12 cellular contexts compared by ENCODE assay signal in genomic region chr16:81266680-81267095, GRCh38. TPM values are rescaled to one million over a fixed set of nuclear protein-coding genes. Genes with fewer than 3 reads are reported as not detected.
DNase-seq lines count a peak whose midpoint lies in the region; TF ChIP-seq lines count a peak whose summit lies in the region.
"Had no signal": no experiment of that assay in that cellular context is flagged by ENCODE, and none has a peak within 500 bp of the region (broad histone marks: within the 10 kb centered on the region; RNA-seq: fewer than 3 reads in every experiment).

No MANE protein-coding gene starts in this region.

- intact Hi-C loops in activated T-helper 1 cell treated with anti-CD3 and anti-CD28 coated beads, Interleukin-12 subunit alpha, Interleukin-12 subunit beta, Interleukin-2, Interleukin-4 antibody, amounts not matched to agents 30 ng/mL and 10 ng/mL and 1 ng/mL, durations not matched to agents 14 hours and 24 hours and 36 hours (cut with micrococcal nuclease): loop anchor here (2.0 kb wide), 1 partner anchor 44 kb away; no protein-coding TSS in a partner anchor

- no peak overlapping the region for H3K9ac ChIP-seq in neural progenitor cell
- H3K9ac ChIP-seq: parathyroid adenoma had no signal

- H3K9me3 Mint-ChIP-seq in activated T-helper 1 cell treated with anti-CD3 and anti-CD28 coated beads, Interleukin-12 subunit alpha, Interleukin-12 subunit beta, Interleukin-2, Interleukin-4 antibody, amounts not matched to agents 30 ng/mL and 10 ng/mL and 1 ng/mL, durations not matched to agents 14 hours and 24 hours and 36 hours: no peaks in the 10 kb centered on the region
- no peaks in the 10 kb centered on the region for H3K9me3 Mint-ChIP-seq in neural progenitor cell

- H3K27me3 Mint-ChIP-seq in activated T-helper 1 cell treated with anti-CD3 and anti-CD28 coated beads, Interleukin-12 subunit alpha, Interleukin-12 subunit beta, Interleukin-2, Interleukin-4 antibody, amounts not matched to agents 30 ng/mL and 10 ng/mL and 1 ng/mL, durations not matched to agents 14 hours and 24 hours and 36 hours (ENCODE audit: insufficient read depth): peaks cover 2% of the 10 kb centered on the region
- peaks cover 2% of the 10 kb centered on the region for H3K27me3 Mint-ChIP-seq in neural progenitor cell (ENCODE audit: insufficient read depth, low read depth)

- no peak overlapping the region for H3K4me3 ChIP-seq in neural progenitor cell
- H3K4me3 ChIP-seq: A549 had no signal

- H3K4me1 ChIP-seq in neural progenitor cell: no peaks in the 10 kb centered on the region
- H3K4me1 ChIP-seq: A549, parathyroid adenoma had no signal

- no peaks in the 10 kb centered on the region for H3K36me3 ChIP-seq in neural progenitor cell

- peak; percentile 43 for DNase-seq in NCI-H1436 (lab: John Stamatoyannopoulos, UW)
- DNase-seq in NCI-H1436 treated with DMSO at 0.1 percent for 48 hours (lab: John Stamatoyannopoulos, UW): no peak
- peak; percentile 70 for DNase-seq in LoVo (ENCODE audit: low spot score)
- DNase-seq in activated T-helper 1 cell treated with anti-CD3 and anti-CD28 coated beads, Interleukin-12 subunit alpha, Interleukin-12 subunit beta, Interleukin-2, Interleukin-4 antibody, amounts not matched to agents 30 ng/mL and 10 ng/mL and 1 ng/mL, durations not matched to agents 14 hours and 24 hours and 36 hours (ENCODE audit: low spot score): peak; percentile 10
- DNase-seq in neural progenitor cell (ENCODE audit: low spot score): no peak
- no peak for DNase-seq in NCI-H524 treated with DMSO at 0.1 percent for 48 hours (lab: John Stamatoyannopoulos, UW)
- no peak for DNase-seq in HEK293T (ENCODE audit: extremely low spot score)
- no peak for DNase-seq in RKO (ENCODE audit: low spot score)
- DNase-seq: activated gamma-delta T cell, NCI-H1694 treated with DMSO at 0.1 percent for 48 hours had no signal

- CTCF ChIA-PET in HEK293T (lab: Yijun Ruan, JAX): no interaction called here

- H3F3A ChIP-seq in neural progenitor cell (ENCODE audit: low read depth): no peaks in the 10 kb centered on the region

- H3K27ac Mint-ChIP-seq in activated T-helper 1 cell treated with anti-CD3 and anti-CD28 coated beads, Interleukin-12 subunit alpha, Interleukin-12 subunit beta, Interleukin-2, Interleukin-4 antibody, amounts not matched to agents 30 ng/mL and 10 ng/mL and 1 ng/mL, durations not matched to agents 14 hours and 24 hours and 36 hours: peak overlapping the region; percentile 50
- peak overlapping the region; percentile 30 for H3K27ac Mint-ChIP-seq in neural progenitor cell

- no peak overlapping the region for H2AFZ ChIP-seq in neural progenitor cell (replicated peaks)
- H2AFZ ChIP-seq: parathyroid adenoma had no signal

- H3K79me2 ChIP-seq in neural progenitor cell (ENCODE audit: low read depth): no peaks in the 10 kb centered on the region
- H3K79me2 ChIP-seq: parathyroid adenoma had no signal

- no peaks in the 10 kb centered on the region for H4K20me1 ChIP-seq in neural progenitor cell (ENCODE audit: low read depth)

- H3K36me3 Mint-ChIP-seq in activated T-helper 1 cell treated with anti-CD3 and anti-CD28 coated beads, Interleukin-12 subunit alpha, Interleukin-12 subunit beta, Interleukin-2, Interleukin-4 antibody, amounts not matched to agents 30 ng/mL and 10 ng/mL and 1 ng/mL, durations not matched to agents 14 hours and 24 hours and 36 hours (ENCODE audit: low read depth): no peaks in the 10 kb centered on the region
- peaks cover 8% of the 10 kb centered on the region for H3K36me3 Mint-ChIP-seq in neural progenitor cell

- H3K4me1 Mint-ChIP-seq in activated T-helper 1 cell treated with anti-CD3 and anti-CD28 coated beads, Interleukin-12 subunit alpha, Interleukin-12 subunit beta, Interleukin-2, Interleukin-4 antibody, amounts not matched to agents 30 ng/mL and 10 ng/mL and 1 ng/mL, durations not matched to agents 14 hours and 24 hours and 36 hours (ENCODE audit: low read depth): peaks cover 9% of the 10 kb centered on the region
- H3K4me1 Mint-ChIP-seq in neural progenitor cell: no peaks in the 10 kb centered on the region

- no peak for TF ChIP-seq CTCF in neural progenitor cell (IDR thresholded peaks at IDR 0.05)

- no peaks in the 10 kb centered on the region for H3K27me3 ChIP-seq in neural progenitor cell

- no peak overlapping the region for H3K27ac ChIP-seq in neural progenitor cell
- H3K27ac ChIP-seq: A549, parathyroid adenoma had no signal

- POLR2A ChIA-PET in HEK293T (lab: Yijun Ruan, JAX): no interaction called here

- no peaks in the 10 kb centered on the region for H3K9me3 ChIP-seq in neural progenitor cell (ENCODE audit: low read depth)
- H3K9me3 ChIP-seq: A549 had no signal

- H3K4me2 ChIP-seq in neural progenitor cell: no peak overlapping the region
- H3K4me2 ChIP-seq: A549 had no signal

- H3K4me3 Mint-ChIP-seq in activated T-helper 1 cell treated with anti-CD3 and anti-CD28 coated beads, Interleukin-12 subunit alpha, Interleukin-12 subunit beta, Interleukin-2, Interleukin-4 antibody, amounts not matched to agents 30 ng/mL and 10 ng/mL and 1 ng/mL, durations not matched to agents 14 hours and 24 hours and 36 hours: no peak overlapping the region
- no peak overlapping the region for H3K4me3 Mint-ChIP-seq in neural progenitor cell

TF ChIP-seq in HEK293T, 16 proteins besides CTCF, POLR2A, EP300 and RAD21:
- TF ChIP-seq FOXK2 (IDR thresholded peaks at IDR 0.05) (no peak), ZNF384 (IDR thresholded peaks at IDR 0.05) (no peak), CTBP1 (IDR thresholded peaks at IDR 0.05; ENCODE audit: borderline replicate concordance) (no peak), NFRKB (IDR thresholded peaks at IDR 0.05) (no peak), LEF1 (IDR thresholded peaks at IDR 0.05; ENCODE audit: borderline replicate concordance) (no peak), FOXA1 (IDR thresholded peaks at IDR 0.05) (no peak), SP1 (IDR thresholded peaks at IDR 0.05) (no peak), L3MBTL2 (conservative IDR thresholded peaks at IDR 0.05) (no peak), HDGF (IDR thresholded peaks at IDR 0.05; ENCODE audit: borderline replicate concordance) (no peak), FOXM1 (IDR thresholded peaks at IDR 0.05; ENCODE audit: borderline replicate concordance) (no peak), ARNT (IDR thresholded peaks at IDR 0.05) (no peak), SUZ12 (IDR thresholded peaks at IDR 0.05) (no peak), TARDBP (IDR thresholded peaks at IDR 0.05) (no peak), PKNOX1 (IDR thresholded peaks at IDR 0.05) (no peak), ELF4 (IDR thresholded peaks at IDR 0.05) (no peak), BHLHE40 (IDR thresholded peaks at IDR 0.05; ENCODE audit: borderline replicate concordance) (no peak)

RNA-seq across cellular contexts. Expression of gene BCO1, which starts 28.2 kb away (rescaled TPM):
- total RNA-seq in activated T-helper 1 cell treated with anti-CD3 and anti-CD28 coated beads, Interleukin-12 subunit alpha, Interleukin-12 subunit beta, Interleukin-2, Interleukin-4 antibody, amounts not matched to agents 30 ng/mL and 10 ng/mL and 1 ng/mL, durations not matched to agents 14 hours and 24 hours and 36 hours: not detected in 2 replicates
- 3.5 and 4.2 TPM in 2 replicates for total RNA-seq in neural progenitor cell (ENCODE audit: low replicate concordance)

RNA-seq across cellular contexts. Expression of gene GAN, which starts 48.1 kb away (rescaled TPM):
- 16.4 and 16.8 TPM in 2 replicates for total RNA-seq in activated T-helper 1 cell treated with anti-CD3 and anti-CD28 coated beads, Interleukin-12 subunit alpha, Interleukin-12 subunit beta, Interleukin-2, Interleukin-4 antibody, amounts not matched to agents 30 ng/mL and 10 ng/mL and 1 ng/mL, durations not matched to agents 14 hours and 24 hours and 36 hours
- 22.0 and 25.5 TPM in 2 replicates for total RNA-seq in neural progenitor cell (ENCODE audit: low replicate concordance)

Comparison
In these comparisons a context has a peak if more than half of its experiments do, and no peak if none do; other contexts are left out.
1. DNase-seq: peak in NCI-H1436 (single experiment), LoVo (single experiment) and activated T-helper 1 cell treated with anti-CD3 and anti-CD28 coated beads, Interleukin-12 subunit alpha, Interleukin-12 subunit beta, Interleukin-2, Interleukin-4 antibody, amounts not matched to agents 30 ng/mL and 10 ng/mL and 1 ng/mL, durations not matched to agents 14 hours and 24 hours and 36 hours (single experiment); none in NCI-H1436 treated with DMSO at 0.1 percent for 48 hours (single experiment), neural progenitor cell (single experiment), NCI-H524 treated with DMSO at 0.1 percent for 48 hours (single experiment), HEK293T (single experiment) and RKO (single experiment).